Comparison of ENCODE assay signal across 10 cellular contexts in the genomic region with DNA sequence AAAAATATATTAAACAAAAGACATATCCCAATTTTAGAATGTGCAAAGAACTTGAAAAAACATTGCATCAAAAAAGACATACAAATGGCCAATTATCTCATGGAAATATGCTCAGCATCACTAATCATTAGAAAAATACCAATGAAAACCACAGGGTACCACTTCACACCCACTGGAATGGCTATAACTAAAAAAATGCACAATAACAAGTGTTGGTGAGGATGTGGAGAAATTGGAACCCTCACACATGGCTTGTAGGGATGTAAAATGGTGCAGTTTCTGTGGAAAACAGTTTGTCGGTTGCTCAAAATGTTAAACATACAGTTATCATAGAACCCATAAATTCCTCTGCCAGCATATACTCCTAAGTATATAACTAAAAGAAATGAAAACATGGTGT. TPM values are rescaled to one million over a fixed set of nuclear protein-coding genes. Genes with fewer than 3 reads are reported as not detected.
A peak's percentile ranks its signal among the peaks of the same experiment; 100 is the strongest.
DNase-seq lines count a peak whose midpoint lies in the region; ATAC-seq, FAIRE-seq and TF ChIP-seq lines count a peak whose summit lies in the region.
"Had no signal": no experiment of that assay in that cellular context is flagged by ENCODE, and none has a peak within 500 bp of the region (broad histone marks: within the 10 kb centered on the region; RNA-seq: fewer than 3 reads in every experiment).

No MANE protein-coding gene starts in this region.

- no peak for FAIRE-seq in HTR-8/SVneo (lab: Jason Lieb, UNC)

- intact Hi-C loops in breast epithelium (cut with DNase I; ENCODE audit: low total_unique reads) = no loop called here

- H4K20me1 ChIP-seq in BLaER1 = no peaks in the 10 kb centered on the region
- H4K20me1 ChIP-seq in MM.1S (ENCODE audit: insufficient read depth, low read length) = no peaks in the 10 kb centered on the region

- no peak overlapping the region for H3K27ac Mint-ChIP-seq in nephron

- H3K4me3 ChIP-seq in BLaER1 (peak overlapping the region; percentile 97; the same call in 1 of the 2 replicates), MM.1S (ENCODE audit: low read length) (no peak overlapping the region), breast epithelium (no peak overlapping the region)

- H3K9me2 ChIP-seq in MM.1S (replicated peaks; ENCODE audit: insufficient read depth, low read length) = no peaks in the 10 kb centered on the region

- H3K9ac ChIP-seq in BLaER1 (no peak overlapping the region), MM.1S (ENCODE audit: low read length) (no peak overlapping the region)

- TF ChIP-seq CTCF in MM.1S (IDR thresholded peaks at IDR 0.05; ENCODE audit: low read length) (no peak), breast epithelium (IDR thresholded peaks at IDR 0.05) (no peak), nephron (IDR thresholded peaks at IDR 0.05; ENCODE audit: unreplicated experiment in 3 of 3) (no peak)

- peaks cover 13% of the 10 kb centered on the region for H3K36me3 Mint-ChIP-seq in nephron (ENCODE audit: low read depth)

- DNase-seq in MM.1S (no peak), breast epithelium (ENCODE audit: low spot score in 2 of 2) (no peak), NCI-H2227 treated with DMSO at 0.1 percent for 48 hours (lab: John Stamatoyannopoulos, UW) (no peak), GM19238 (ENCODE audit: insufficient read length, low spot score) (no peak), HTR-8/SVneo (ENCODE audit: insufficient read length, low spot score) (no peak)

- H3K4me1 Mint-ChIP-seq in nephron = peaks cover 12% of the 10 kb centered on the region

- TF ChIP-seq POLR2A in breast epithelium (IDR thresholded peaks at IDR 0.05) = no peak

- H3K4me2 ChIP-seq in BLaER1 = no peak overlapping the region
- peak overlapping the region; percentile 45; the same call in 1 of the 2 replicates for H3K4me2 ChIP-seq in MM.1S (ENCODE audit: low read depth, low read length)

- H3K9me3 ChIP-seq in BLaER1 = no peaks in the 10 kb centered on the region
- no peaks in the 10 kb centered on the region for H3K9me3 ChIP-seq in MM.1S (replicated peaks; ENCODE audit: insufficient read depth, low read length)
- H3K9me3 ChIP-seq in breast epithelium = no peaks in the 10 kb centered on the region
- H3K9me3 ChIP-seq: SJCRH30 had no signal

- H3F3A ChIP-seq in MM.1S (ENCODE audit: insufficient read depth, low read length) = peaks cover 3% of the 10 kb centered on the region

- H3K4me1 ChIP-seq in BLaER1 (peaks cover 20% of the 10 kb centered on the region), MM.1S (ENCODE audit: low read length) (peaks cover 4% of the 10 kb centered on the region), breast epithelium (peaks cover 0 to 7% of the 10 kb centered on the region in 2 donors)
- H3K4me1 ChIP-seq: SJCRH30 had no signal

- no peaks in the 10 kb centered on the region for H3K9me3 Mint-ChIP-seq in nephron
- H3K9me3 Mint-ChIP-seq: IgD-negative memory B cell had no signal

- H3K4me3 Mint-ChIP-seq in nephron = peak overlapping the region in 2 of 3 experiments; percentile 51 to 64

- ATAC-seq in GM21390 (IDR thresholded peaks at IDR 0.05; ENCODE audit: unreplicated experiment) = no peak

- peaks cover 29% of the 10 kb centered on the region for H3K36me3 ChIP-seq in BLaER1
- peaks cover 5% of the 10 kb centered on the region; the same call in 1 of the 2 replicates for H3K36me3 ChIP-seq in MM.1S (replicated peaks; ENCODE audit: insufficient read depth, low read length)
- H3K36me3 ChIP-seq in breast epithelium = no peaks in the 10 kb centered on the region
- H3K36me3 ChIP-seq: SJCRH30 had no signal

- no peaks in the 10 kb centered on the region for H3K27me3 ChIP-seq in BLaER1
- H3K27me3 ChIP-seq in MM.1S (replicated peaks; ENCODE audit: insufficient read depth, low read length) = peaks cover 5% of the 10 kb centered on the region; the same call in 1 of the 2 replicates
- no peaks in the 10 kb centered on the region for H3K27me3 ChIP-seq in breast epithelium
- H3K27me3 ChIP-seq: SJCRH30 had no signal

- H2AFZ ChIP-seq in MM.1S (ENCODE audit: low read length) = peak overlapping the region; percentile 76

- H3K27me3 Mint-ChIP-seq in nephron (ENCODE audit: low read depth) = peaks cover 10% of the 10 kb centered on the region

- H3K27ac ChIP-seq in BLaER1 (peak overlapping the region; percentile 87; the same call in 1 of the 2 replicates), MM.1S (ENCODE audit: low read length) (no peak overlapping the region), breast epithelium (peak overlapping the region; percentile 79 to 88)

- H3K79me2 ChIP-seq in MM.1S (ENCODE audit: low read length) = peaks cover 22% of the 10 kb centered on the region

RNA-seq across cellular contexts. Expression of gene PSMB6, which starts 0.8 kb away (rescaled TPM):
- total RNA-seq in breast epithelium = 100 to 1,000 TPM; 133 to 183 (median 164) TPM

RNA-seq across cellular contexts. Expression of gene GLTPD2, which starts 6.4 kb away (rescaled TPM):
- not detected for total RNA-seq in breast epithelium
- total RNA-seq: SJCRH30 had no signal

RNA-seq across cellular contexts. Expression of gene VMO1, which starts 9.0 kb away (rescaled TPM):
- 1 to 10 TPM in 2 of 3 donors, under 1 TPM in 1; 0.98 to 5.0 (median 2.6) TPM for total RNA-seq in breast epithelium

RNA-seq across cellular contexts. Expression of gene PLD2, which starts 11.8 kb away (rescaled TPM):
- 10 to 100 TPM; 17.1 to 40.6 (median 30.3) TPM for total RNA-seq in breast epithelium
